In the genomic region with DNA sequence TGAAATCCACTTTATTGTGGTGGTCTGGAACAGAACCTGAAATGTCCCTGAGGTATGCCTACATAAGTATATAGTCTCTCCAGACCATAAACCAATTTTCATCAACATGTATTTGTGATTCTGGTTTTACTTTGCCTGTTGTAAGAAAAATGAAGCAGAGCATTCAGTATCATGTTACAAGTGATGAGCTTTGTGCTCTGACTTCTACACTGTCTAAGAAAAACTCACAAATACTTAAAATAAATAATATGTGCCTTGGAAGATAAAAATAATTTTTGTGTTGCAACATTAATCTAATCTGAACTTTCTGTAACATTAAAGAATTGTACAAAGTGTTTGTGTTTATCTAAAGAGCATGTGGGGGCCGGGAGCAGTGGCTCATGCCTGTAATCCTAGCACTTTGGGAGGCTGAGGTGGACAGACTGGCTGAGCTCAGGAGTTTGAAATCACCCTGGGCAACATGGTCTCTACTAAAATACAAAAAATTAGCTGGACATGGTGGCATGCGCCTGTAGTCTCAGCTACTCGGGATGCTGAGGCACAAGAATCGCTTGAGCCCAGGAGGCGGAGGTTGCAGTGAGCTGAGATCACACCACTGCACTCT, we compare ENCODE assay signal across 5 cellular contexts.
"Had no signal": no experiment of that assay in that cellular context is flagged by ENCODE, and none has a peak within 500 bp of the region (broad histone marks: within the 10 kb centered on the region; RNA-seq: fewer than 3 reads in every experiment).

No MANE protein-coding gene starts in this region.

- H3K4me3 ChIP-seq: GM23338 had no signal

- ATAC-seq: GM23338, HepG2 had no signal

- DNase-seq: H9, HCEC 1CT had no signal

- H3K27ac ChIP-seq: HL-60 had no signal

- H3K4me2 ChIP-seq: GM23338 had no signal

- H2AFZ ChIP-seq: GM23338 had no signal
